19 cellular contexts compared by ENCODE assay signal in the genomic region with DNA sequence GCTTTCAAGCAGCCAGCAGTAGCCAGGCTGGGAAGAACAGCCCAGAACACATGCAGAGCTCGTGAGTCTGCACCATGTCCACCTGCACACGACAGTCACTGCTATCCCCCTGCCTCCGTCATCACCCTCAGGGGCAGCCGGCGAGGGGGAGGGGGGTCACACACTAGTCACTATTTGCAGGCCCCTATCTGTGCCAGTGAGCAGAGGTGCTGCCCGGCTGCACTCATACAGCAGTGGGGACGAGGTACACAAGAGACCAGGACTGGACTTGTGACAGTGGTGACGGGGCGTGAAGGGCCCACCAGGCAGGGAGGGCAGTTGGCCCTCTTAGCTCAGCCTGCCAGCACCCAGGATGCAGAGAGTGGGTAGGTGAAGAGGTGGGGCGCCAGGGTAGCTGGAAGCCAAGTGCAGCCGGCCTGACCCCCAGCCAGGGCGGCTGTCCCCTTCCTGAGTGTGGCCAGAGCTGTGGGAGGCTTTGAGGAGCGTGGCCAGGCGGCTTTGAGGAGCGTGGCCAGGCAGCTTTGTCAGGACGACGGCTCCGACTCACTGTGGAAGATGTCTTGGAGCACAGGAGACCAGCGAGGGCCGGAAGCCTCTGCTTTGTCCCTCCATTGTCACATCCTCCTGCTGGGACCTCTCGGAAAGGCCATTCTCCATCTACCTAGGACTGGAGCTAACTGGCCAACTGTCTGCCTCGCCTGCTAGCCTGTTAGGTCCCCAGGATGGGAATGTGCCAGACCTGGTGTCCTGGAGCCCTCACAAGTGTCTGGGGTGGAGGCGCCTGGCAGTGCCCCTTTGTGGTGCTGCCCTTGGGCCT. TPM values are rescaled to one million over a fixed set of nuclear protein-coding genes. Genes with fewer than 3 reads are reported as not detected.
"Had no signal": no experiment of that assay in that cellular context is flagged by ENCODE, and none has a peak within 500 bp of the region (broad histone marks: within the 10 kb centered on the region; RNA-seq: fewer than 3 reads in every experiment).

No MANE protein-coding gene starts in this region.

- H3K9me3 ChIP-seq: ascending aorta, breast epithelium, heart left ventricle had no signal

- H3K27ac ChIP-seq: ascending aorta, breast epithelium, heart left ventricle had no signal

- ATAC-seq: activated CD4-positive, CD25-positive, alpha-beta regulatory T cell treated with anti-CD3 and anti-CD28 coated beads, Interleukin-2, amount 50 U/mL, for 24 hours; heart left ventricle; left colon; T-cell had no signal

- H3K4me1 ChIP-seq: ascending aorta, breast epithelium, heart left ventricle had no signal

- H3K36me3 ChIP-seq: ascending aorta, breast epithelium, heart left ventricle had no signal

- H3K4me3 ChIP-seq: ascending aorta, breast epithelium, heart left ventricle had no signal

- DNase-seq: activated CD4-positive, alpha-beta T cell treated with anti-CD3 and anti-CD28 coated beads, Interleukin-2, amount 50 U/mL, for 1 hour; activated naive CD4-positive, alpha-beta T cell treated with Interleukin-2 at 50 U/mL for 16 hours; effector memory CD4-positive, alpha-beta T cell; foreskin melanocyte; heart left ventricle; left colon; naive B cell; retina; stimulated activated CD4-positive, alpha-beta T cell treated with anti-CD3 and anti-CD28 coated beads, Interleukin-15, amount 100 ng/mL, for 24 hours; stimulated activated CD4-positive, alpha-beta T cell treated with anti-CD3 and anti-CD28 coated beads, Interleukin-4, amount 100 ng/mL, for 1 hour; stimulated activated naive CD4-positive, alpha-beta T cell; substantia nigra; T-helper 9 cell; trophoblast cell had no signal

- H3K27me3 ChIP-seq: ascending aorta, breast epithelium, heart left ventricle had no signal

RNA-seq across cellular contexts. Expression of gene FGD5, which starts 52.1 kb away (rescaled TPM):
- total RNA-seq: activated T-helper 1 cell treated with anti-CD3 and anti-CD28 coated beads, Interleukin-12 subunit alpha, Interleukin-12 subunit beta, Interleukin-2, Interleukin-4 antibody, amounts not matched to agents 30 ng/mL and 10 ng/mL and 1 ng/mL, durations not matched to agents 14 hours and 24 hours and 36 hours had no signal
